In the genomic region with DNA sequence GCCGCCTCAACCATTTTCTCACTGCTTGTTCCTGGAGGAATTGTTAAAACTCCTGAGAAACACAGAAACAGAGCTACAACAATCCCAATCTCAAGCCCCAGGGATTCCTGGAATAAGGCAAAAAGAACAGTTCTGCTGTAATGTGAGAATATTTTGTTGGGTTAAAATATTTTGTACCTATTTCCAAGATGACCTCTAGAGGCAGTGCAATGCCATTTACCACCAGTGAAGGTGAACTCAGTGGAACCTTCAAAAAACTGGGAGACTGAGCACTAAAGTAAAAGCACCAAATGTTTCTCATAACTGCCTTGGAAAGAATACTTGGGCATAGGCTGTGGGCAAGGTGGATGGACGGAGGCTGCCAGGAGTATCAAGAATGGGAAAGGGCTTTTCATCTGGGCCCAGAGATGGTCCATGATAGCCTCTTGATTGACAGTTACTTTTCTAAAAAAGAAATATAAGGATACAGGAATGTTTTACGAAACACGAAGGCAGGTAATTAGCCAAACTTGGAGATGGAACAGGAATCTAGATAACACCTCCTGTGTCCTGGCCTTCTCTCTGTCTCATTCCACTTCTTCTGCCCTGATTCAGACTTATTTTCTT, we compare ENCODE assay signal across 11 cellular contexts.
DNase-seq lines count a peak whose midpoint lies in the region; FAIRE-seq and TF ChIP-seq lines count a peak whose summit lies in the region.
"Had no signal": no experiment of that assay in that cellular context is flagged by ENCODE, and none has a peak within 500 bp of the region (broad histone marks: within the 10 kb centered on the region; RNA-seq: fewer than 3 reads in every experiment).

No MANE protein-coding gene starts in this region.

- H4K91ac ChIP-seq in H9 (ENCODE audit: insufficient read length, low read depth, low read length), result no peak overlapping the region

- H2BK12ac ChIP-seq in H9 (ENCODE audit: insufficient read length, low read depth, low read length), result no peak overlapping the region

- no CpG with 5 or more reads among the region's 4 CpGs for WGBS in H9 (ENCODE audit: extremely low coverage, insufficient read length, low lambda C conversion rate)

- no peak overlapping the region for H3K4me3 ChIP-seq in AG04449 (ENCODE audit: low read depth, low read length)
- no peak overlapping the region for H3K4me3 ChIP-seq in keratinocyte (ENCODE audit: control insufficient read depth in 2 of 3, extremely low read depth in 1 of 3, insufficient read depth in 2 of 3, low read depth in 1 of 3, low read length in 3 of 3)

- FAIRE-seq in keratinocyte (lab: Jason Lieb, UNC), result peak; percentile 60

- H3K9me3 Mint-ChIP-seq in H9, result peaks cover 2 to 7% of the 10 kb centered on the region in 2 experiments; a peak in 4 of 5 replicates

- no peak overlapping the region for H4K8ac ChIP-seq in H9 (replicated peaks; ENCODE audit: insufficient read length, low read depth, low read length)

- no peak overlapping the region for H2BK5ac ChIP-seq in H9 (ENCODE audit: insufficient read length, low read length)

- TF ChIP-seq CTCF in AG04449 (IDR thresholded peaks at IDR 0.05; ENCODE audit: insufficient read depth, low read length, missing control alignments) (peak; percentile 27), H9 (conservative IDR thresholded peaks at IDR 0.05) (peak; percentile 73), VCaP (conservative IDR thresholded peaks at IDR 0.05) (peak; percentile 70), keratinocyte (optimal IDR thresholded peaks at IDR 0.05 in 1 of 3, IDR thresholded peaks at IDR 0.05 in 1 of 3, conservative IDR thresholded peaks at IDR 0.05 in 1 of 3; ENCODE audit: extremely low read depth in 1 of 3, insufficient read depth in 2 of 3, low read length in 3 of 3) (peak; percentile 10 to 63 (median 62))

- no peak overlapping the region for H3T11ph ChIP-seq in H9 (ENCODE audit: low read length)

- H3K14ac ChIP-seq in H9 (ENCODE audit: insufficient read depth, low read length), result no peak overlapping the region

- POLR2A ChIA-PET in AG04449 (lab: Yijun Ruan, JAX), result no interaction called here

- no peak overlapping the region for H2AK5ac ChIP-seq in H9 (ENCODE audit: insufficient read length, low read length)

- no peak overlapping the region for H3K4ac ChIP-seq in H9 (ENCODE audit: low read depth, low read length)

- no peak overlapping the region for H2AFZ ChIP-seq in H9 (ENCODE audit: low read length)
- no peak overlapping the region for H2AFZ ChIP-seq in keratinocyte (ENCODE audit: control insufficient read depth, low read length)

- H3K27ac Mint-ChIP-seq in H9, result no peak overlapping the region
- H3K27ac Mint-ChIP-seq: activated CD4-positive, alpha-beta T cell treated with anti-CD3 and anti-CD28 coated beads, Interleukin-2, amount 10 ng/mL, durations not matched to agents 7 days and 5 days had no signal

- H3K4me1 ChIP-seq in H9 (ENCODE audit: insufficient read depth, low read length) (no peaks in the 10 kb centered on the region), keratinocyte (ENCODE audit: control insufficient read depth, extremely low read depth, insufficient read depth, low read length) (no peaks in the 10 kb centered on the region)

- H3K9ac ChIP-seq in H9 (ENCODE audit: extremely low read depth, insufficient read length, low read length), result no peak overlapping the region
- H3K9ac ChIP-seq in keratinocyte (ENCODE audit: control insufficient read depth, extremely low read depth, insufficient read depth, low read length), result no peak overlapping the region

- no peaks in the 10 kb centered on the region for H3K36me3 ChIP-seq in keratinocyte (ENCODE audit: control insufficient read depth in 2 of 2, extremely low read depth in 1 of 2, insufficient read depth in 2 of 2, low read length in 2 of 2)

- H3K18ac ChIP-seq in H9 (ENCODE audit: insufficient read length, low read depth, low read length), result no peak overlapping the region

- H3K56ac ChIP-seq in H9 (ENCODE audit: insufficient read length, low read depth, low read length), result no peak overlapping the region

- H3K9me3 ChIP-seq in H9 (ENCODE audit: control insufficient read depth, low read depth, low read length) (no peaks in the 10 kb centered on the region), keratinocyte (ENCODE audit: control insufficient read depth, low read depth, low read length) (no peaks in the 10 kb centered on the region)

- H3K27me3 ChIP-seq in H9 (ENCODE audit: insufficient read depth, low read length) (no peaks in the 10 kb centered on the region), keratinocyte (ENCODE audit: control insufficient read depth, extremely low read depth, insufficient read depth, low read length) (no peaks in the 10 kb centered on the region)

- CTCF ChIA-PET in AG04449 (lab: Yijun Ruan, JAX), result interaction anchor here (1.1 to 3.0 kb wide), 5 partner anchors 12 to 339 kb away, joined by 3 to 19 read pairs (median 3); a partner anchor contains a TSS

- H3K4me2 ChIP-seq in H9 (ENCODE audit: insufficient read depth, insufficient read length, low read length) (no peak overlapping the region), keratinocyte (ENCODE audit: control insufficient read depth, extremely low read depth, insufficient read depth, low read depth, low read length) (no peak overlapping the region)

- H3K36me3 Mint-ChIP-seq in H9 (ENCODE audit: insufficient read depth in 1 of 3, low read depth in 3 of 3), result peaks cover 2 to 9% (median 3%) of the 10 kb centered on the region in 3 experiments; a peak in 6 of 7 replicates

- H2BK120ac ChIP-seq in H9 (ENCODE audit: low read depth, low read length, poor library complexity, severe bottlenecking), result no peak overlapping the region

- no peaks in the 10 kb centered on the region; the same call in 1 of the 2 replicates for H3K27me3 Mint-ChIP-seq in H9 (ENCODE audit: low read depth)
- H3K27me3 Mint-ChIP-seq: activated CD4-positive, alpha-beta T cell treated with anti-CD3 and anti-CD28 coated beads, Interleukin-2, amount 10 ng/mL, durations not matched to agents 7 days and 5 days had no signal

- dilution Hi-C loops in keratinocyte (cut with MboI; ENCODE audit: extremely low pct_ligation_motif_present, low sequenced_read_pairs), result no loop called here

- DNase-seq in AG04449 (ENCODE audit: low read depth, low spot score), result no peak
- no peak for DNase-seq in H9
- no peak for DNase-seq in keratinocyte (ENCODE audit: low read depth, low spot score)
- DNase-seq in central memory CD4-positive, alpha-beta T cell, result no peak
- DNase-seq in activated CD4-positive, CD25-positive, alpha-beta regulatory T cell (lab: John Stamatoyannopoulos, UW), result no peak
- DNase-seq in NCI-H128 (lab: John Stamatoyannopoulos, UW; ENCODE audit: unreplicated experiment), result no peak
- no peak for DNase-seq in Ammon's horn (ENCODE audit: low spot score)
- DNase-seq: activated CD4-positive, alpha-beta T cell treated with anti-CD3 and anti-CD28 coated beads, Interleukin-2, amount 10 ng/mL, durations not matched to agents 7 days and 5 days; NCI-H1105 had no signal

- H3K4me1 Mint-ChIP-seq in H9, result peaks cover 5 to 7% of the 10 kb centered on the region in 2 experiments
- H3K4me1 Mint-ChIP-seq: activated CD4-positive, alpha-beta T cell treated with anti-CD3 and anti-CD28 coated beads, Interleukin-2, amount 10 ng/mL, durations not matched to agents 7 days and 5 days had no signal

- H3K79me2 ChIP-seq in H9 (ENCODE audit: insufficient read depth, low read length) (no peaks in the 10 kb centered on the region), keratinocyte (ENCODE audit: control insufficient read depth, insufficient read depth, low read length) (no peaks in the 10 kb centered on the region)

- H4K5ac ChIP-seq in H9 (ENCODE audit: insufficient read length, low read depth, low read length), result no peak overlapping the region

- H2BK20ac ChIP-seq in H9 (ENCODE audit: low read depth, low read length, poor library complexity, severe bottlenecking), result no peak overlapping the region

- no peak overlapping the region for H3K23ac ChIP-seq in H9 (ENCODE audit: insufficient read length, low read depth, low read length)

- no peak overlapping the region for H3K4me3 Mint-ChIP-seq in H9
- H3K4me3 Mint-ChIP-seq: activated CD4-positive, alpha-beta T cell treated with anti-CD3 and anti-CD28 coated beads, Interleukin-2, amount 10 ng/mL, durations not matched to agents 7 days and 5 days had no signal

- H3K27ac ChIP-seq in H9 (ENCODE audit: insufficient read length, low read depth, low read length), result no peak overlapping the region
- no peak overlapping the region for H3K27ac ChIP-seq in VCaP
- H3K27ac ChIP-seq in keratinocyte (ENCODE audit: control insufficient read depth, insufficient read depth, low read length), result no peak overlapping the region
- H3K27ac ChIP-seq: epithelial cell of prostate had no signal

- no peak overlapping the region for H2BK15ac ChIP-seq in H9 (ENCODE audit: low read depth, low read length)

- H4K20me1 ChIP-seq in H9 (ENCODE audit: control insufficient read depth, insufficient read depth, insufficient read length) (no peaks in the 10 kb centered on the region), keratinocyte (ENCODE audit: control insufficient read depth, extremely low read depth, insufficient read depth, low read length) (no peaks in the 10 kb centered on the region)

- H3K79me1 ChIP-seq in H9 (ENCODE audit: insufficient read depth, low read depth, low read length, poor library complexity, severe bottlenecking), result no peaks in the 10 kb centered on the region

- H3K23me2 ChIP-seq in H9 (ENCODE audit: insufficient read length, low read depth, low read length, poor library complexity, severe bottlenecking), result no peaks in the 10 kb centered on the region

- no peaks in the 10 kb centered on the region for H3K9me1 ChIP-seq in keratinocyte (ENCODE audit: control insufficient read depth, extremely low read depth, insufficient read depth, low read length)
